Comparison of ENCODE assay signal across 1 cellular context in genomic region chr1:67431156-67431765, GRCh38.
A peak's percentile ranks its signal among the peaks of the same experiment; 100 is the strongest.
TF ChIP-seq lines count a peak whose summit lies in the region.

No MANE protein-coding gene starts in this region.

TF ChIP-seq in SK-N-SH, 30 proteins besides CTCF, POLR2A, EP300 and RAD21 (continued from another document):
- TF ChIP-seq, protein P1, sequence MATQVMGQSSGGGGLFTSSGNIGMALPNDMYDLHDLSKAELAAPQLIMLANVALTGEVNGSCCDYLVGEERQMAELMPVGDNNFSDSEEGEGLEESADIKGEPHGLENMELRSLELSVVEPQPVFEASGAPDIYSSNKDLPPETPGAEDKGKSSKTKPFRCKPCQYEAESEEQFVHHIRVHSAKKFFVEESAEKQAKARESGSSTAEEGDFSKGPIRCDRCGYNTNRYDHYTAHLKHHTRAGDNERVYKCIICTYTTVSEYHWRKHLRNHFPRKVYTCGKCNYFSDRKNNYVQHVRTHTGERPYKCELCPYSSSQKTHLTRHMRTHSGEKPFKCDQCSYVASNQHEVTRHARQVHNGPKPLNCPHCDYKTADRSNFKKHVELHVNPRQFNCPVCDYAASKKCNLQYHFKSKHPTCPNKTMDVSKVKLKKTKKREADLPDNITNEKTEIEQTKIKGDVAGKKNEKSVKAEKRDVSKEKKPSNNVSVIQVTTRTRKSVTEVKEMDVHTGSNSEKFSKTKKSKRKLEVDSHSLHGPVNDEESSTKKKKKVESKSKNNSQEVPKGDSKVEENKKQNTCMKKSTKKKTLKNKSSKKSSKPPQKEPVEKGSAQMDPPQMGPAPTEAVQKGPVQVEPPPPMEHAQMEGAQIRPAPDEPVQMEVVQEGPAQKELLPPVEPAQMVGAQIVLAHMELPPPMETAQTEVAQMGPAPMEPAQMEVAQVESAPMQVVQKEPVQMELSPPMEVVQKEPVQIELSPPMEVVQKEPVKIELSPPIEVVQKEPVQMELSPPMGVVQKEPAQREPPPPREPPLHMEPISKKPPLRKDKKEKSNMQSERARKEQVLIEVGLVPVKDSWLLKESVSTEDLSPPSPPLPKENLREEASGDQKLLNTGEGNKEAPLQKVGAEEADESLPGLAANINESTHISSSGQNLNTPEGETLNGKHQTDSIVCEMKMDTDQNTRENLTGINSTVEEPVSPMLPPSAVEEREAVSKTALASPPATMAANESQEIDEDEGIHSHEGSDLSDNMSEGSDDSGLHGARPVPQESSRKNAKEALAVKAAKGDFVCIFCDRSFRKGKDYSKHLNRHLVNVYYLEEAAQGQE (IDR thresholded peaks at IDR 0.05; ENCODE audit: low read depth, low read length): no peak
- TF ChIP-seq TAF1 (IDR thresholded peaks at IDR 0.05; ENCODE audit: borderline replicate concordance, low read depth, low read length) (no peak), FOXM1 (IDR thresholded peaks at IDR 0.05; ENCODE audit: low read depth) (no peak), MXI1 (IDR thresholded peaks at IDR 0.05; ENCODE audit: low read depth, low read length) (peak; percentile 2; the same call in 1 of the 2 replicates), GATA2 (CRISPR knock-in tag; IDR thresholded peaks at IDR 0.05) (no peak)
